ENCODE assay signal across 17 cellular contexts in genomic region chr1:101346419-101346818, GRCh38.
A peak's percentile ranks its signal among the peaks of the same experiment; 100 is the strongest.
DNase-seq lines count a peak whose midpoint lies in the region; ATAC-seq and TF ChIP-seq lines count a peak whose summit lies in the region.
"Had no signal": no experiment of that assay in that cellular context is flagged by ENCODE, and none has a peak within 500 bp of the region (broad histone marks: within the 10 kb centered on the region; RNA-seq: fewer than 3 reads in every experiment).

No MANE protein-coding gene starts in this region.

- H3K9me3 ChIP-seq in naive thymus-derived CD4-positive, alpha-beta T cell (ENCODE audit: control insufficient read depth in 2 of 3, low read length in 3 of 3) = no peaks in the 10 kb centered on the region
- H3K9me3 ChIP-seq: ovary, upper lobe of right lung had no signal

- no peaks in the 10 kb centered on the region for H3K27me3 ChIP-seq in naive thymus-derived CD4-positive, alpha-beta T cell (ENCODE audit: control insufficient read depth in 2 of 2, insufficient read depth in 2 of 2, low read length in 2 of 2)
- H3K27me3 ChIP-seq: ovary, upper lobe of right lung had no signal

- POLR2A ChIA-PET in activated CD4-positive, alpha-beta T cell treated with anti-CD3 and anti-CD28 coated beads, Interleukin-2, amount 10 ng/mL, durations not matched to agents 7 days and 5 days (lab: Charles Lee) = no interaction called here
- POLR2A ChIA-PET in activated CD4-positive, alpha-beta T cell treated with anti-CD3 and anti-CD28 coated beads for 36 hours (lab: Charles Lee) = no interaction called here
- POLR2A ChIA-PET in activated B cell treated with CpG ODN at 0.5 μM for 24 hours (lab: Charles Lee) = interaction anchor here (0.6 kb wide), 1 partner anchor 117 kb away, joined by 3 read pairs; no protein-coding TSS in a partner anchor
- POLR2A ChIA-PET in naive thymus-derived CD4-positive, alpha-beta T cell (lab: Charles Lee) = interaction anchor here (0.5 to 2.4 kb wide), 2 partner anchors 36 to 467 kb away, joined by 3 to 15 read pairs; no protein-coding TSS in a partner anchor

- no peak for ATAC-seq in activated CD4-positive, alpha-beta T cell treated with anti-CD3 and anti-CD28 coated beads for 36 hours
- ATAC-seq in activated B cell treated with CpG ODN at 0.5 μM for 24 hours (ENCODE audit: low read depth) = no peak
- ATAC-seq in naive thymus-derived CD4-positive, alpha-beta T cell = no peak
- no peak for ATAC-seq in HG02885 (IDR thresholded peaks at IDR 0.05; ENCODE audit: poor library complexity, unreplicated experiment)
- ATAC-seq: Right ventricle myocardium inferior, sciatic nerve, upper lobe of right lung had no signal

- peaks cover 24% of the 10 kb centered on the region for H3K36me3 Mint-ChIP-seq in activated CD4-positive, alpha-beta T cell treated with anti-CD3 and anti-CD28 coated beads, Interleukin-2, amount 10 ng/mL, durations not matched to agents 7 days and 5 days (ENCODE audit: low read depth)
- no peaks in the 10 kb centered on the region for H3K36me3 Mint-ChIP-seq in activated CD4-positive, alpha-beta T cell treated with anti-CD3 and anti-CD28 coated beads for 36 hours (ENCODE audit: low read depth)
- H3K36me3 Mint-ChIP-seq in HFFc6 (ENCODE audit: low read depth) (no peaks in the 10 kb centered on the region), activated B cell treated with CpG ODN at 0.5 μM for 24 hours (ENCODE audit: low read depth) (no peaks in the 10 kb centered on the region)
- H3K36me3 Mint-ChIP-seq in naive thymus-derived CD4-positive, alpha-beta T cell = peaks cover 0 to 30% (median 7%) of the 10 kb centered on the region in 5 donors

- H3K27me3 Mint-ChIP-seq in activated CD4-positive, alpha-beta T cell treated with anti-CD3 and anti-CD28 coated beads, Interleukin-2, amount 10 ng/mL, durations not matched to agents 7 days and 5 days = peaks cover 2% of the 10 kb centered on the region
- H3K27me3 Mint-ChIP-seq in activated CD4-positive, alpha-beta T cell treated with anti-CD3 and anti-CD28 coated beads for 36 hours = no peaks in the 10 kb centered on the region
- H3K27me3 Mint-ChIP-seq in HFFc6 (ENCODE audit: insufficient read depth) (peaks cover 16% of the 10 kb centered on the region), activated B cell treated with CpG ODN at 0.5 μM for 24 hours (no peaks in the 10 kb centered on the region)
- peaks cover 0 to 7% (median 0%) of the 10 kb centered on the region in 5 donors for H3K27me3 Mint-ChIP-seq in naive thymus-derived CD4-positive, alpha-beta T cell

- peaks cover 27% of the 10 kb centered on the region for H3K9me3 Mint-ChIP-seq in activated CD4-positive, alpha-beta T cell treated with anti-CD3 and anti-CD28 coated beads, Interleukin-2, amount 10 ng/mL, durations not matched to agents 7 days and 5 days
- peaks cover 10% of the 10 kb centered on the region for H3K9me3 Mint-ChIP-seq in activated CD4-positive, alpha-beta T cell treated with anti-CD3 and anti-CD28 coated beads for 36 hours (ENCODE audit: low read depth)
- H3K9me3 Mint-ChIP-seq in HFFc6 (no peaks in the 10 kb centered on the region), activated B cell treated with CpG ODN at 0.5 μM for 24 hours (peaks cover 7% of the 10 kb centered on the region)
- peaks cover 2 to 15% (median 7%) of the 10 kb centered on the region in 11 donors for H3K9me3 Mint-ChIP-seq in naive thymus-derived CD4-positive, alpha-beta T cell

- H3K4me3 Mint-ChIP-seq in activated CD4-positive, alpha-beta T cell treated with anti-CD3 and anti-CD28 coated beads, Interleukin-2, amount 10 ng/mL, durations not matched to agents 7 days and 5 days = peak overlapping the region; percentile 33
- no peak overlapping the region for H3K4me3 Mint-ChIP-seq in activated CD4-positive, alpha-beta T cell treated with anti-CD3 and anti-CD28 coated beads for 36 hours
- H3K4me3 Mint-ChIP-seq in HFFc6 (peak overlapping the region; percentile 58), activated B cell treated with CpG ODN at 0.5 μM for 24 hours (no peak overlapping the region)
- H3K4me3 Mint-ChIP-seq in naive thymus-derived CD4-positive, alpha-beta T cell = peak overlapping the region; percentile 3 to 82 (median 69)

- peak overlapping the region; percentile 82 for H3K27ac Mint-ChIP-seq in activated CD4-positive, alpha-beta T cell treated with anti-CD3 and anti-CD28 coated beads, Interleukin-2, amount 10 ng/mL, durations not matched to agents 7 days and 5 days
- H3K27ac Mint-ChIP-seq in activated CD4-positive, alpha-beta T cell treated with anti-CD3 and anti-CD28 coated beads for 36 hours = no peak overlapping the region
- H3K27ac Mint-ChIP-seq in HFFc6 (no peak overlapping the region), activated B cell treated with CpG ODN at 0.5 μM for 24 hours (peak overlapping the region; percentile 4)
- H3K27ac Mint-ChIP-seq in naive thymus-derived CD4-positive, alpha-beta T cell = peak overlapping the region; percentile 2 to 86 (median 75)

- no peak for DNase-seq in activated CD4-positive, alpha-beta T cell treated with anti-CD3 and anti-CD28 coated beads, Interleukin-2, amount 10 ng/mL, durations not matched to agents 7 days and 5 days
- DNase-seq in activated CD4-positive, alpha-beta T cell treated with anti-CD3 and anti-CD28 coated beads for 36 hours = no peak
- DNase-seq in HFFc6 (no peak), activated B cell treated with CpG ODN at 0.5 μM for 24 hours (no peak), foreskin fibroblast (no peak)
- DNase-seq in naive thymus-derived CD4-positive, alpha-beta T cell = no peak
- DNase-seq in effector CD8-positive, alpha-beta T cell (lab: John Stamatoyannopoulos, UW) = no peak
- DNase-seq: caudate nucleus; effector CD4-positive, alpha-beta T cell; glutamatergic neuron; NCI-H2029; NCI-H510A; ovary; upper lobe of right lung had no signal

- TF ChIP-seq CTCF in HFFc6 (IDR thresholded peaks at IDR 0.05) (no peak), activated B cell treated with CpG ODN at 0.5 μM for 24 hours (IDR thresholded peaks at IDR 0.05) (no peak), foreskin fibroblast (IDR thresholded peaks at IDR 0.05; ENCODE audit: low read depth, low read length) (no peak)

- peaks cover 6 to 8% of the 10 kb centered on the region in 2 donors for H3K4me1 ChIP-seq in naive thymus-derived CD4-positive, alpha-beta T cell (ENCODE audit: control insufficient read depth in 2 of 2, insufficient read depth in 2 of 2, low read length in 2 of 2)
- H3K4me1 ChIP-seq: upper lobe of right lung had no signal

- peak overlapping the region; percentile 10 for H3K4me3 ChIP-seq in naive thymus-derived CD4-positive, alpha-beta T cell (ENCODE audit: low read length)
- no peak overlapping the region for H3K4me3 ChIP-seq in foreskin fibroblast (ENCODE audit: low read depth in 1 of 2, low read length in 2 of 2)
- H3K4me3 ChIP-seq: ovary, upper lobe of right lung had no signal

- CTCF ChIA-PET in activated CD4-positive, alpha-beta T cell treated with anti-CD3 and anti-CD28 coated beads, Interleukin-2, amount 10 ng/mL, durations not matched to agents 7 days and 5 days (lab: Charles Lee) = interaction anchor here (1.3 to 1.7 kb wide), 5 partner anchors 9 to 37 kb away, joined by 3 to 6 read pairs (median 5); no protein-coding TSS in a partner anchor
- CTCF ChIA-PET in activated CD4-positive, alpha-beta T cell treated with anti-CD3 and anti-CD28 coated beads for 36 hours (lab: Charles Lee) = interaction anchor here (0.7 to 2.2 kb wide), 6 partner anchors 9 to 45 kb away, joined by 3 to 12 read pairs (median 3); no protein-coding TSS in a partner anchor
- CTCF ChIA-PET in activated B cell treated with CpG ODN at 0.5 μM for 24 hours (lab: Charles Lee) = no interaction called here
- CTCF ChIA-PET in naive thymus-derived CD4-positive, alpha-beta T cell (lab: Charles Lee) = interaction anchor here (1.4 kb wide), 1 partner anchor 37 kb away, joined by 5 read pairs; no protein-coding TSS in a partner anchor

- H3K36me3 ChIP-seq in naive thymus-derived CD4-positive, alpha-beta T cell (ENCODE audit: control insufficient read depth in 2 of 3, insufficient read depth in 3 of 3, low read length in 3 of 3) = no peaks in the 10 kb centered on the region
- H3K36me3 ChIP-seq: ovary, upper lobe of right lung had no signal

- peak overlapping the region; percentile 38 for H3K27ac ChIP-seq in naive thymus-derived CD4-positive, alpha-beta T cell (ENCODE audit: low read depth, low read length)
- H3K27ac ChIP-seq: ovary, upper lobe of right lung had no signal

- intact Hi-C loops in activated CD4-positive, alpha-beta T cell treated with anti-CD3 and anti-CD28 coated beads for 36 hours (cut with DNase I, micrococcal nuclease) = no loop called here
- intact Hi-C loops in activated B cell treated with CpG ODN at 0.5 μM for 24 hours (cut with micrococcal nuclease) = no loop called here
- intact Hi-C loops in naive thymus-derived CD4-positive, alpha-beta T cell (cut with micrococcal nuclease) = loop anchor here in 1 of 2 donors (2.0 kb wide), 2 partner anchors 16 to 34 kb away; no protein-coding TSS in a partner anchor

- peaks cover 55% of the 10 kb centered on the region for H3K4me1 Mint-ChIP-seq in activated CD4-positive, alpha-beta T cell treated with anti-CD3 and anti-CD28 coated beads, Interleukin-2, amount 10 ng/mL, durations not matched to agents 7 days and 5 days
- peaks cover 30% of the 10 kb centered on the region for H3K4me1 Mint-ChIP-seq in activated CD4-positive, alpha-beta T cell treated with anti-CD3 and anti-CD28 coated beads for 36 hours
- H3K4me1 Mint-ChIP-seq in HFFc6 (ENCODE audit: low read depth) = peaks cover 6% of the 10 kb centered on the region
- peaks cover 12% of the 10 kb centered on the region for H3K4me1 Mint-ChIP-seq in activated B cell treated with CpG ODN at 0.5 μM for 24 hours
- peaks cover 21 to 58% (median 31%) of the 10 kb centered on the region in 7 donors for H3K4me1 Mint-ChIP-seq in naive thymus-derived CD4-positive, alpha-beta T cell

Comparison
In these comparisons a context has a peak if more than half of its experiments do, and no peak if none do; other contexts are left out.
1. H3K27ac Mint-ChIP-seq: peak in activated CD4-positive, alpha-beta T cell treated with anti-CD3 and anti-CD28 coated beads, Interleukin-2, amount 10 ng/mL, durations not matched to agents 7 days and 5 days (single experiment), activated B cell treated with CpG ODN at 0.5 μM for 24 hours (single experiment) and naive thymus-derived CD4-positive, alpha-beta T cell (9 of 9); none in activated CD4-positive, alpha-beta T cell treated with anti-CD3 and anti-CD28 coated beads for 36 hours (single experiment) and HFFc6 (single experiment).
2. H3K4me3 Mint-ChIP-seq: peak in activated CD4-positive, alpha-beta T cell treated with anti-CD3 and anti-CD28 coated beads, Interleukin-2, amount 10 ng/mL, durations not matched to agents 7 days and 5 days (single experiment), HFFc6 (single experiment) and naive thymus-derived CD4-positive, alpha-beta T cell (10 of 10); none in activated CD4-positive, alpha-beta T cell treated with anti-CD3 and anti-CD28 coated beads for 36 hours (single experiment) and activated B cell treated with CpG ODN at 0.5 μM for 24 hours (single experiment).
3. POLR2A ChIA-PET loops: an anchor here in activated B cell treated with CpG ODN at 0.5 μM for 24 hours (0.6 kb wide) and naive thymus-derived CD4-positive, alpha-beta T cell (0.5 to 2.4 kb wide); none called in activated CD4-positive, alpha-beta T cell treated with anti-CD3 and anti-CD28 coated beads, Interleukin-2, amount 10 ng/mL, durations not matched to agents 7 days and 5 days and activated CD4-positive, alpha-beta T cell treated with anti-CD3 and anti-CD28 coated beads for 36 hours.